ENCODE assay signal across 8 cellular contexts in the genomic region with DNA sequence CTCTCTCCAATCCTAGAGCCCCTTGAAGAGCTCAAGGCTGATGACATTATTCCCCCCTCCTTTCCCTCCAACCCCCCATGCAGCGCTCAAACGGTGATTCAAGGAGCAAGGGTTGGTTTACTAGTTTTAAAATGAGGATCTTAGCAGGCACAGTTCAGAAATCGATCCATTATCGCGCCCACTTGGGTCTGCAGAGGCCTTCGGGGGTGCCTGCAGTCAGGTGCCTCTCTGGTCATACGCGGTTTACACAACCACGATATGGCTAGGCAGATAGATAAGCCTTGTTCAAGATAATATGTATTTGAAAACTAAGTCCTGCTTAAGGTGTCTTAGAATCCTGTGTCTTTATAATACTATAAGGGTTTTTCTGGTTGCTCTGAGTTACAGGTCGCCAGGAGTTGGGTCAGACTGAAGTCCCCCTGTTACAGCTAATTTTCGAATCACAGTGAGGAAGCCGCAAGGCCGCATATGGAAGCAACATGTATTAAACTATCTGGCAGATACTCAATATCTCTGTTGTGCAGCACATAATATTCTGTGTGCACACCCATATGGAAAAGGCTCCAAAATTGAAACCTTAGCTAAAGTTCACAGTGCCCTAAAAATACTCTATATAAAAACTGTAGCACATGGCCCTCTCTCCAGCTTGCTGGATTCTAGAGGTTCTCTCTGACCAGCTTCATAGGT. TPM values are rescaled to one million over a fixed set of nuclear protein-coding genes. Genes with fewer than 3 reads are reported as not detected.
DNase-seq lines count a peak whose midpoint lies in the region; ATAC-seq and TF ChIP-seq lines count a peak whose summit lies in the region.

No MANE protein-coding gene starts in this region.

- H3K4me3 ChIP-seq in AG09309 (ENCODE audit: control insufficient read depth, low read depth, low read length) (peak overlapping the region; percentile 37), LNCaP clone FGC (ENCODE audit: low read depth, low read length) (peak overlapping the region; percentile 47; the same call in 1 of the 2 replicates), dorsolateral prefrontal cortex (peak overlapping the region; percentile 54 to 81 (median 70))
- H3K4me3 ChIP-seq in naive thymus-derived CD4-positive, alpha-beta T cell (ENCODE audit: low read length): peak overlapping the region; percentile 53

- intact Hi-C loops in dorsolateral prefrontal cortex (cut with DNase I): loop anchor here (5.0 to 10.0 kb wide), 3 partner anchors 160 to 577 kb away; partner anchors contain the start of gene RASSF8 (in 1 of the 2)
- intact Hi-C loops in naive thymus-derived CD4-positive, alpha-beta T cell (cut with micrococcal nuclease): loop anchor here (1.0 to 10.0 kb wide), 9 partner anchors 7 to 1410 kb away; partner anchors contain the start of genes TM7SF3 (in 2 of the 2), DNAI7 (in 1 of the 2), ETFRF1 (in 1 of the 2) and FGFR1OP2 (in 1 of the 2)

- no peaks in the 10 kb centered on the region for H3K9me3 ChIP-seq in naive thymus-derived CD4-positive, alpha-beta T cell (ENCODE audit: control insufficient read depth in 2 of 3, low read length in 3 of 3)

- peaks cover 0 to 2% (median 0%) of the 10 kb centered on the region in 5 donors for H3K36me3 Mint-ChIP-seq in naive thymus-derived CD4-positive, alpha-beta T cell

- H3K4me1 ChIP-seq in naive thymus-derived CD4-positive, alpha-beta T cell (ENCODE audit: control insufficient read depth in 2 of 2, insufficient read depth in 2 of 2, low read length in 2 of 2): peaks cover 0 to 5% of the 10 kb centered on the region in 2 donors

- peak overlapping the region; percentile 66 to 87 (median 79) for H3K4me3 Mint-ChIP-seq in naive thymus-derived CD4-positive, alpha-beta T cell

- no peak for DNase-seq in AG09309 (ENCODE audit: low read depth)
- no peak for DNase-seq in LNCaP clone FGC (ENCODE audit: low read depth)
- no peak for DNase-seq in dorsolateral prefrontal cortex
- no peak for DNase-seq in naive thymus-derived CD4-positive, alpha-beta T cell
- DNase-seq in NCI-H2227 treated with DMSO at 0.1 percent for 48 hours (lab: John Stamatoyannopoulos, UW): no peak
- DNase-seq in stimulated activated naive CD4-positive, alpha-beta T cell treated with Interleukin-2 at 50 U/mL for 16 hours (lab: John Stamatoyannopoulos, UW): no peak

- H3K27me3 Mint-ChIP-seq in naive thymus-derived CD4-positive, alpha-beta T cell: peaks cover 10 to 80% (median 40%) of the 10 kb centered on the region in 5 donors

- POLR2A ChIA-PET in naive thymus-derived CD4-positive, alpha-beta T cell (lab: Charles Lee): interaction anchor here (0.8 kb wide), 1 partner anchor 1141 kb away, joined by 3 read pairs; no protein-coding TSS in a partner anchor

- no peaks in the 10 kb centered on the region for H3K9me3 Mint-ChIP-seq in naive thymus-derived CD4-positive, alpha-beta T cell

- ATAC-seq in naive thymus-derived CD4-positive, alpha-beta T cell: no peak
- no peak for ATAC-seq in HG02938 (IDR thresholded peaks at IDR 0.05; ENCODE audit: unreplicated experiment)
- no peak for ATAC-seq in GM21619 (IDR thresholded peaks at IDR 0.05; ENCODE audit: unreplicated experiment)

- peaks cover 5 to 14% (median 11%) of the 10 kb centered on the region in 7 donors for H3K4me1 Mint-ChIP-seq in naive thymus-derived CD4-positive, alpha-beta T cell

- H3K27ac Mint-ChIP-seq in naive thymus-derived CD4-positive, alpha-beta T cell: peak overlapping the region in 7 of 9 donors; percentile 35 to 83 (median 58)

- no peaks in the 10 kb centered on the region for H3K27me3 ChIP-seq in dorsolateral prefrontal cortex
- H3K27me3 ChIP-seq in naive thymus-derived CD4-positive, alpha-beta T cell (ENCODE audit: control insufficient read depth in 2 of 2, insufficient read depth in 2 of 2, low read length in 2 of 2): peaks cover 1 to 7% of the 10 kb centered on the region in 2 donors

- H3K27ac ChIP-seq in dorsolateral prefrontal cortex: peak overlapping the region; percentile 72 to 100 (median 98)
- H3K27ac ChIP-seq in naive thymus-derived CD4-positive, alpha-beta T cell (ENCODE audit: low read depth, low read length): no peak overlapping the region

- H3K36me3 ChIP-seq in naive thymus-derived CD4-positive, alpha-beta T cell (ENCODE audit: control insufficient read depth in 2 of 3, insufficient read depth in 3 of 3, low read length in 3 of 3): no peaks in the 10 kb centered on the region

- CTCF ChIA-PET in naive thymus-derived CD4-positive, alpha-beta T cell (lab: Charles Lee): interaction anchor here (1.0 kb wide), 1 partner anchor 13 kb away, joined by 3 read pairs; no protein-coding TSS in a partner anchor

- no peak for TF ChIP-seq CTCF in AG09309 (IDR thresholded peaks at IDR 0.05; ENCODE audit: control insufficient read depth, insufficient read depth, low read depth, low read length, missing control alignments)
- TF ChIP-seq CTCF in LNCaP clone FGC (IDR thresholded peaks at IDR 0.05; ENCODE audit: control insufficient read depth, extremely low read depth, insufficient read depth): no peak
- no peak for TF ChIP-seq CTCF in dorsolateral prefrontal cortex (IDR thresholded peaks at IDR 0.05 in 54 of 56, conservative IDR thresholded peaks at IDR 0.05 in 2 of 56; ENCODE audit: low read depth in 1 of 56, partially characterized antibody in 56 of 56)

RNA-seq across cellular contexts. Expression of gene BHLHE41, which starts 10.0 kb away (rescaled TPM):
- total RNA-seq in dorsolateral prefrontal cortex: 100 to 1,000 TPM in 109 of 120 experiments, 10 to 100 TPM in 11; 75.0 to 217 (median 136) TPM
- 1 to 10 TPM in 1 of 5 experiments, under 1 TPM in 2, not detected in 2; 0.42 to 1.2 (median 0.84) TPM for total RNA-seq in naive thymus-derived CD4-positive, alpha-beta T cell
- polyA plus RNA-seq in naive thymus-derived CD4-positive, alpha-beta T cell: not detected

Comparison
In these comparisons a context has a peak if more than half of its experiments do, and no peak if none do; other contexts are left out.
1. RNA of gene BHLHE41, which starts 10.0 kb away (total RNA-seq): 75.0 to 217 TPM in dorsolateral prefrontal cortex; 0.42 to 1.2 TPM in naive thymus-derived CD4-positive, alpha-beta T cell; every median in the first group is over 10 times any median in the second.
2. Peak in every context shown above with its lines, with median percentiles within 50 percentile points of each other: H3K4me3 ChIP-seq.